In genomic region chr6:36979343-36979742, GRCh38 we compare ENCODE assay signal across 9 cellular contexts. TPM values are rescaled to one million over a fixed set of nuclear protein-coding genes. Genes with fewer than 3 reads are reported as not detected.
DNase-seq lines count a peak whose midpoint lies in the region; ATAC-seq, FAIRE-seq and TF ChIP-seq lines count a peak whose summit lies in the region.
"Had no signal": no experiment of that assay in that cellular context is flagged by ENCODE, and none has a peak within 500 bp of the region (broad histone marks: within the 10 kb centered on the region; RNA-seq: fewer than 3 reads in every experiment).

No MANE protein-coding gene starts in this region.

- H3K4me1 ChIP-seq in keratinocyte (ENCODE audit: control insufficient read depth, extremely low read depth, insufficient read depth, low read length), result peaks cover 6% of the 10 kb centered on the region

- H3K4me3 ChIP-seq in keratinocyte (ENCODE audit: control insufficient read depth in 2 of 3, extremely low read depth in 1 of 3, insufficient read depth in 2 of 3, low read depth in 1 of 3, low read length in 3 of 3), result no peak overlapping the region

- H2AFZ ChIP-seq in keratinocyte (ENCODE audit: control insufficient read depth, low read length), result no peak overlapping the region

- ATAC-seq in HG03520 (IDR thresholded peaks at IDR 0.05; ENCODE audit: unreplicated experiment), result no peak

- no peak overlapping the region for H3K9ac ChIP-seq in keratinocyte (ENCODE audit: control insufficient read depth, extremely low read depth, insufficient read depth, low read length)
- H3K9ac ChIP-seq: KMS-11 had no signal

- peaks cover 45% of the 10 kb centered on the region for H3K79me2 ChIP-seq in keratinocyte (ENCODE audit: control insufficient read depth, insufficient read depth, low read length)

- H3K9me1 ChIP-seq in keratinocyte (ENCODE audit: control insufficient read depth, extremely low read depth, insufficient read depth, low read length), result no peaks in the 10 kb centered on the region

- peak overlapping the region; percentile 80 for H3K27ac ChIP-seq in angular gyrus (ENCODE audit: low read depth, low read length)
- H3K27ac ChIP-seq in keratinocyte (ENCODE audit: control insufficient read depth, insufficient read depth, low read length), result no peak overlapping the region
- peak overlapping the region; percentile 92 for H3K27ac ChIP-seq in temporal lobe (ENCODE audit: low read depth, low read length)
- H3K27ac ChIP-seq: KMS-11 had no signal

- H3K36me3 ChIP-seq in keratinocyte (ENCODE audit: control insufficient read depth in 2 of 2, extremely low read depth in 1 of 2, insufficient read depth in 2 of 2, low read length in 2 of 2), result peaks cover 31 to 45% of the 10 kb centered on the region in 2 experiments

- no peak for FAIRE-seq in keratinocyte (lab: Jason Lieb, UNC)

- H3K27me3 ChIP-seq in keratinocyte (ENCODE audit: control insufficient read depth, extremely low read depth, insufficient read depth, low read length), result no peaks in the 10 kb centered on the region

- H3K4me2 ChIP-seq in keratinocyte (ENCODE audit: control insufficient read depth, extremely low read depth, insufficient read depth, low read depth, low read length), result no peak overlapping the region
- H3K4me2 ChIP-seq: KMS-11 had no signal

- dilution Hi-C loops in keratinocyte (cut with MboI; ENCODE audit: extremely low pct_ligation_motif_present, low sequenced_read_pairs), result no loop called here

- H4K20me1 ChIP-seq in keratinocyte (ENCODE audit: control insufficient read depth, extremely low read depth, insufficient read depth, low read length), result peaks cover 25% of the 10 kb centered on the region

- peak; percentile 45 to 81 (median 72) for TF ChIP-seq CTCF in keratinocyte (optimal IDR thresholded peaks at IDR 0.05 in 1 of 3, IDR thresholded peaks at IDR 0.05 in 1 of 3, conservative IDR thresholded peaks at IDR 0.05 in 1 of 3; ENCODE audit: extremely low read depth in 1 of 3, insufficient read depth in 2 of 3, low read length in 3 of 3)

- DNase-seq in DMS 273 treated with DMSO at 0.1 percent for 48 hours (lab: John Stamatoyannopoulos, UW), result peak; percentile 87
- DNase-seq in NCI-H1092 treated with DMSO at 0.1 percent for 48 hours (lab: John Stamatoyannopoulos, UW), result peak; percentile 43
- no peak for DNase-seq in keratinocyte (ENCODE audit: low read depth, low spot score)
- no peak for DNase-seq in NCI-H510A (lab: John Stamatoyannopoulos, UW)
- DNase-seq in activated T-cell treated with anti-CD3 and anti-CD28 coated beads, Interleukin-2, amount 50 U/mL, for 1 hour, result no peak

- no peaks in the 10 kb centered on the region for H3K9me3 ChIP-seq in keratinocyte (ENCODE audit: control insufficient read depth, low read depth, low read length)

RNA-seq across cellular contexts. Expression of gene MTCH1, which starts 6.7 kb away (rescaled TPM):
- polyA plus RNA-seq in keratinocyte, result 72.9 to 90.3 TPM (median 88.8 TPM) in 3 replicates
- polyA plus RNA-seq in keratinocyte (2011; ENCODE audit: low read depth), result 23.7 TPM
- 88.9 and 119 TPM in 2 replicates for polyA plus RNA-seq in keratinocyte (2011; cell fraction: cytosol; rRNA removed)
- 76.4 and 84.0 TPM in 2 replicates for polyA plus RNA-seq in keratinocyte (2011; cell fraction: nucleus; rRNA removed)
- polyA plus RNA-seq in keratinocyte (2012; ENCODE audit: low replicate concordance), result 123 and 127 TPM in 2 replicates
- 80.7 to 152 TPM (median 82.5 TPM) in 3 replicates for polyA minus RNA-seq in keratinocyte
- 74.4 TPM for polyA minus RNA-seq in keratinocyte (2011; cell fraction: cytosol; rRNA and poly(A)+ RNA removed)
- polyA minus RNA-seq in keratinocyte (2011; cell fraction: nucleus; rRNA and poly(A)+ RNA removed), result 29.5 and 33.4 TPM in 2 replicates
- 131 TPM for total RNA-seq in temporal lobe

RNA-seq across cellular contexts. Expression of gene PI16, which starts 24.8 kb away (rescaled TPM):
- polyA plus RNA-seq in keratinocyte, result not detected in 3 replicates
- not detected for polyA plus RNA-seq in keratinocyte (2011; ENCODE audit: low read depth)
- polyA plus RNA-seq in keratinocyte (2011; cell fraction: cytosol; rRNA removed), result not detected in 2 replicates
- polyA plus RNA-seq in keratinocyte (2011; cell fraction: nucleus; rRNA removed), result not detected in 2 replicates
- polyA plus RNA-seq in keratinocyte (2012; ENCODE audit: low replicate concordance), result not detected in 2 replicates
- not detected in 3 replicates for polyA minus RNA-seq in keratinocyte
- not detected for polyA minus RNA-seq in keratinocyte (2011; cell fraction: cytosol; rRNA and poly(A)+ RNA removed)
- polyA minus RNA-seq in keratinocyte (2011; cell fraction: nucleus; rRNA and poly(A)+ RNA removed), result not detected in 2 replicates
- 0.25 TPM for total RNA-seq in temporal lobe

RNA-seq across cellular contexts. Expression of gene FGD2, which starts 26.1 kb away (rescaled TPM):
- 0.03 to 0.13 TPM (median 0.08 TPM) in 3 replicates for polyA plus RNA-seq in keratinocyte
- 0.09 TPM for polyA plus RNA-seq in keratinocyte (2011; ENCODE audit: low read depth)
- polyA plus RNA-seq in keratinocyte (2011; cell fraction: cytosol; rRNA removed), result 0.04 and 0.08 TPM in 2 replicates
- 0.09 and 0.23 TPM in 2 replicates for polyA plus RNA-seq in keratinocyte (2011; cell fraction: nucleus; rRNA removed)
- 0.66 TPM in 1 of 2 replicates, not detected in the other for polyA plus RNA-seq in keratinocyte (2012; ENCODE audit: low replicate concordance)
- 0.03 to 0.40 TPM (median 0.13 TPM) in 3 replicates for polyA minus RNA-seq in keratinocyte
- polyA minus RNA-seq in keratinocyte (2011; cell fraction: cytosol; rRNA and poly(A)+ RNA removed), result not detected
- polyA minus RNA-seq in keratinocyte (2011; cell fraction: nucleus; rRNA and poly(A)+ RNA removed), result 0.16 and 0.32 TPM in 2 replicates
- total RNA-seq in temporal lobe, result 2.2 TPM

Comparison
In these comparisons a context has a peak if more than half of its experiments do, and no peak if none do; other contexts are left out.
1. DNase-seq: peak in DMS 273 treated with DMSO at 0.1 percent for 48 hours (single experiment) and NCI-H1092 treated with DMSO at 0.1 percent for 48 hours (single experiment); none in keratinocyte (single experiment), NCI-H510A (single experiment) and activated T-cell treated with anti-CD3 and anti-CD28 coated beads, Interleukin-2, amount 50 U/mL, for 1 hour (single experiment).